In the genomic region with DNA sequence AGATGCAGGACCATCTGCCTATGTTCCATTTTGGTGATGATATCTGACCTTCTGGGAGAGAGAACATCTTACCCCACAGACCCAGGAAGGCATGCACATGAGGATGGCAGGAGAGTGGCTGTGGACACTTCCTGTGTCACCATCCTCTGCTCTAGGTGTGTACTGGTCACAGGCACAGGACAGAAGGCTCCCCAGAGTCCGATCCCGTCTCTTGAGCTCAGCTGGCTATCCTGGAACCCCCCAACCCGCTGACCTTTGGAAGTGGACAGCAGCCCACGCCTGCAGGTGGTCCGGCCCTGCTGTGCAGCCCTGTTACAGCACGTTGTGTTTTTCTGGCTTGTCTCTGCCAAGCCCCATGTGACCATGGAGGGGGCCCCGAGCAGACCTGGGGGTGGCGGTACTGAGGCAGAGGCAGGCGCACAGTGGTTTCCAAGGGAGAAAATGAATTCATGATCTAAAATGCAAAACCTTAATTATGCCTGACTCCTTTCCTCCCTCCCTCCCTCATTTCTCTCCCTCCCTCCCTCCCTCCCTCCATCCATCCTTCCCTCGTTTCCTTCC, we compare ENCODE assay signal across 14 cellular contexts.
DNase-seq lines count a peak whose midpoint lies in the region; ATAC-seq, FAIRE-seq and TF ChIP-seq lines count a peak whose summit lies in the region.
"Had no signal": no experiment of that assay in that cellular context is flagged by ENCODE, and none has a peak within 500 bp of the region (broad histone marks: within the 10 kb centered on the region; RNA-seq: fewer than 3 reads in every experiment).

No MANE protein-coding gene starts in this region.

- H3K27me3 ChIP-seq in GM23338 (ENCODE audit: insufficient read depth) = no peaks in the 10 kb centered on the region
- H3K27me3 ChIP-seq: SJSA1 had no signal

- peaks cover 3% of the 10 kb centered on the region; the same call in 1 of the 3 replicates for H3K36me3 Mint-ChIP-seq in GM23338 (ENCODE audit: low read depth)
- no peaks in the 10 kb centered on the region for H3K36me3 Mint-ChIP-seq in type B pancreatic cell

- H2AFZ ChIP-seq in GM23338 = no peak overlapping the region

- DNase-seq in GM23338 (ENCODE audit: low spot score) = peak; percentile 22
- peak; percentile 42 for DNase-seq in NAMALWA (ENCODE audit: low spot score)
- peak; percentile 55 for DNase-seq in cerebellum (ENCODE audit: low spot score)
- no peak for DNase-seq in type B pancreatic cell (ENCODE audit: extremely low spot score, unreplicated experiment)
- DNase-seq in GM19239 (ENCODE audit: insufficient read length, low spot score) = no peak
- DNase-seq: COR-L47, DMS79, GF-D8, NCI-H1417 treated with DMSO at 0.1 percent for 48 hours, NCI-H2029, NCI-H510A had no signal

- peaks cover 11% of the 10 kb centered on the region for H3K4me1 ChIP-seq in GM23338 (ENCODE audit: insufficient read depth)
- H3K4me1 ChIP-seq: SJSA1 had no signal

- H3K36me3 ChIP-seq in GM23338 (ENCODE audit: insufficient read depth) = no peaks in the 10 kb centered on the region
- H3K36me3 ChIP-seq: SJSA1 had no signal

- H3K27ac ChIP-seq in GM23338 (ENCODE audit: low read depth) = no peak overlapping the region
- H3K27ac ChIP-seq: SJSA1 had no signal

- peaks cover 6% of the 10 kb centered on the region for H3K27me3 Mint-ChIP-seq in GM23338 (ENCODE audit: insufficient read depth, low read depth, poor library complexity)
- H3K27me3 Mint-ChIP-seq in type B pancreatic cell = no peaks in the 10 kb centered on the region

- H3F3A ChIP-seq in GM23338 (replicated peaks; ENCODE audit: low read depth) = no peaks in the 10 kb centered on the region

- ATAC-seq in GM23338 = peak; percentile 38
- no peak for ATAC-seq in HG03565 (IDR thresholded peaks at IDR 0.05; ENCODE audit: unreplicated experiment)
- no peak for ATAC-seq in GM18867 (IDR thresholded peaks at IDR 0.05; ENCODE audit: unreplicated experiment)

- TF ChIP-seq CTCF in GM23338 (conservative IDR thresholded peaks at IDR 0.05; ENCODE audit: low read depth in 2 of 2) = peak in 1 of 2 experiments; percentile 38; a peak in 3 of 4 replicates
- no peak for TF ChIP-seq CTCF in type B pancreatic cell (conservative IDR thresholded peaks at IDR 0.05)

- no peak for FAIRE-seq in GM19239 (lab: Jason Lieb, UNC)

- peaks cover 7% of the 10 kb centered on the region for H4K20me1 ChIP-seq in GM23338 (replicated peaks; ENCODE audit: insufficient read depth)

- H3K9me2 ChIP-seq in GM23338 (ENCODE audit: insufficient read depth) = no peaks in the 10 kb centered on the region

- H3K27ac Mint-ChIP-seq in GM23338 = 0 out of 2 replicates have a peak overlapping the region, but pooled peaks have one; percentile 16
- peak overlapping the region; percentile 5 for H3K27ac Mint-ChIP-seq in type B pancreatic cell

- H3K9me3 Mint-ChIP-seq in GM23338 (no peaks in the 10 kb centered on the region), type B pancreatic cell (no peaks in the 10 kb centered on the region)

- peaks cover 44% of the 10 kb centered on the region for H3K4me1 Mint-ChIP-seq in GM23338
- H3K4me1 Mint-ChIP-seq in type B pancreatic cell (ENCODE audit: unreplicated experiment) = peaks cover 16% of the 10 kb centered on the region

- H3K4me3 Mint-ChIP-seq in GM23338 (no peak overlapping the region), type B pancreatic cell (no peak overlapping the region)

- peaks cover 58% of the 10 kb centered on the region for H3K79me2 ChIP-seq in GM23338 (replicated peaks; ENCODE audit: insufficient read depth)

- H3K4me3 ChIP-seq in GM23338 = no peak overlapping the region
- H3K4me3 ChIP-seq: SJSA1 had no signal

- no peak overlapping the region for H3K4me2 ChIP-seq in GM23338

TF ChIP-seq in GM23338, 12 proteins besides CTCF, POLR2A, EP300 and RAD21 (continues in another document):
- TF ChIP-seq, protein P1, sequence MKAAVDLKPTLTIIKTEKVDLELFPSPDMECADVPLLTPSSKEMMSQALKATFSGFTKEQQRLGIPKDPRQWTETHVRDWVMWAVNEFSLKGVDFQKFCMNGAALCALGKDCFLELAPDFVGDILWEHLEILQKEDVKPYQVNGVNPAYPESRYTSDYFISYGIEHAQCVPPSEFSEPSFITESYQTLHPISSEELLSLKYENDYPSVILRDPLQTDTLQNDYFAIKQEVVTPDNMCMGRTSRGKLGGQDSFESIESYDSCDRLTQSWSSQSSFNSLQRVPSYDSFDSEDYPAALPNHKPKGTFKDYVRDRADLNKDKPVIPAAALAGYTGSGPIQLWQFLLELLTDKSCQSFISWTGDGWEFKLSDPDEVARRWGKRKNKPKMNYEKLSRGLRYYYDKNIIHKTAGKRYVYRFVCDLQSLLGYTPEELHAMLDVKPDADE (IDR thresholded peaks at IDR 0.05) = no peak
- no peak for TF ChIP-seq ZNF114 (CRISPR knock-in tag; IDR thresholded peaks at IDR 0.05)
- TF ChIP-seq, protein P2, sequence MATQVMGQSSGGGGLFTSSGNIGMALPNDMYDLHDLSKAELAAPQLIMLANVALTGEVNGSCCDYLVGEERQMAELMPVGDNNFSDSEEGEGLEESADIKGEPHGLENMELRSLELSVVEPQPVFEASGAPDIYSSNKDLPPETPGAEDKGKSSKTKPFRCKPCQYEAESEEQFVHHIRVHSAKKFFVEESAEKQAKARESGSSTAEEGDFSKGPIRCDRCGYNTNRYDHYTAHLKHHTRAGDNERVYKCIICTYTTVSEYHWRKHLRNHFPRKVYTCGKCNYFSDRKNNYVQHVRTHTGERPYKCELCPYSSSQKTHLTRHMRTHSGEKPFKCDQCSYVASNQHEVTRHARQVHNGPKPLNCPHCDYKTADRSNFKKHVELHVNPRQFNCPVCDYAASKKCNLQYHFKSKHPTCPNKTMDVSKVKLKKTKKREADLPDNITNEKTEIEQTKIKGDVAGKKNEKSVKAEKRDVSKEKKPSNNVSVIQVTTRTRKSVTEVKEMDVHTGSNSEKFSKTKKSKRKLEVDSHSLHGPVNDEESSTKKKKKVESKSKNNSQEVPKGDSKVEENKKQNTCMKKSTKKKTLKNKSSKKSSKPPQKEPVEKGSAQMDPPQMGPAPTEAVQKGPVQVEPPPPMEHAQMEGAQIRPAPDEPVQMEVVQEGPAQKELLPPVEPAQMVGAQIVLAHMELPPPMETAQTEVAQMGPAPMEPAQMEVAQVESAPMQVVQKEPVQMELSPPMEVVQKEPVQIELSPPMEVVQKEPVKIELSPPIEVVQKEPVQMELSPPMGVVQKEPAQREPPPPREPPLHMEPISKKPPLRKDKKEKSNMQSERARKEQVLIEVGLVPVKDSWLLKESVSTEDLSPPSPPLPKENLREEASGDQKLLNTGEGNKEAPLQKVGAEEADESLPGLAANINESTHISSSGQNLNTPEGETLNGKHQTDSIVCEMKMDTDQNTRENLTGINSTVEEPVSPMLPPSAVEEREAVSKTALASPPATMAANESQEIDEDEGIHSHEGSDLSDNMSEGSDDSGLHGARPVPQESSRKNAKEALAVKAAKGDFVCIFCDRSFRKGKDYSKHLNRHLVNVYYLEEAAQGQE (IDR thresholded peaks at IDR 0.05; ENCODE audit: unreplicated experiment) = no peak
- TF ChIP-seq STAT1 (IDR thresholded peaks at IDR 0.05; ENCODE audit: unreplicated experiment) = no peak
- no peak for TF ChIP-seq CREB1 (CRISPR knock-in tag; IDR thresholded peaks at IDR 0.05; ENCODE audit: low read depth)
- no peak for TF ChIP-seq NANOG (IDR thresholded peaks at IDR 0.05; ENCODE audit: borderline replicate concordance)
- TF ChIP-seq POLR2AphosphoS5 (IDR thresholded peaks at IDR 0.05; ENCODE audit: low read depth) = no peak
- TF ChIP-seq JUNB (IDR thresholded peaks at IDR 0.05; ENCODE audit: unreplicated experiment) = no peak
- TF ChIP-seq ZNF331 (CRISPR knock-in tag; IDR thresholded peaks at IDR 0.05; ENCODE audit: low read depth) = no peak
- TF ChIP-seq EZH2phosphoT487 (IDR thresholded peaks at IDR 0.05; ENCODE audit: unreplicated experiment) = no peak

Comparison
In these comparisons a context has a peak if more than half of its experiments do, and no peak if none do; other contexts are left out.
1. DNase-seq: peak in GM23338 (single experiment), NAMALWA (single experiment) and cerebellum (single experiment); none in type B pancreatic cell (single experiment) and GM19239 (single experiment).